ENCODE assay signal across 10 cellular contexts in the genomic region with DNA sequence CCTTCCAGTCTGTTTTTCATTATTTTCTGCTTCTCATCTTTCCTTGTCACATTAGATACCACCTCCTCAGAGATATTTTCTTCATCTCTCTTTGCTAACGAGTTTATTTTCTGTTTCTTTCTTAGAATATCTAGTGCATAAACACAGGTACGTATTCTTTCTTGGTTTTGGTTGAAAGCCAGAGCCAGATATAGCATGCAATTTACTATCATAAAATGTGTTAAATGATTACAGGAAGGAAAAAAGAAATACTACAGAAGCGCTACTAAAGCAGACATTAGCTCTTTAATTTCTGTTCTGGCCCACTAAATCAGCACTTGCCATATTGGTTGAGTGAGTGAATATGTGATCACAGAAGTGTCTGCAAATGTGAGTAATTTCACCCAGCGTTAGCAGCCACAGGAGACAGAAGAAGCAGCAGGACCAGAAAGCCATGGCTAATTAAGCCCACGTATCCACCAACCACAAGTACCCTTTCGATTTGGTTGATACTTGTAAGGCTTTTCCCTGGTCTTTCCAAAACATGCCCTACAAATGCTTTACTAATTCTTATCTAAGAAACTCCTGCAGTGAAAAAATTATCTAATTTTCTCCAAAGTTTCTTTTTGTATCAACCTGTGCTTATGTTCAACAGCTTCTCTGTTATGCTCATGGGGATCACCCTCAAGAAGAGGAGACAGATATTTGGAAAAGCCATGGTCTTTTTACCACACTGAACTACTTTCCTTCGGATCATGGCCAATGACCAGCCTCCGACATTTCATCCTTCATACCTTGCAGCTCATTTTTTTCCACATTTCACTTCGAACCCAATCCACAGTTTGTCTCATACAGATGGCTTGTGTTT. TPM values are rescaled to one million over a fixed set of nuclear protein-coding genes. Genes with fewer than 3 reads are reported as not detected.
DNase-seq lines count a peak whose midpoint lies in the region; ATAC-seq and TF ChIP-seq lines count a peak whose summit lies in the region.
"Had no signal": no experiment of that assay in that cellular context is flagged by ENCODE, and none has a peak within 500 bp of the region (broad histone marks: within the 10 kb centered on the region; RNA-seq: fewer than 3 reads in every experiment).

No MANE protein-coding gene starts in this region.

- H3K4me1 Mint-ChIP-seq in activated B cell treated with CpG ODN at 0.5 μM for 24 hours = peaks cover 62% of the 10 kb centered on the region
- H3K4me1 Mint-ChIP-seq: CD4-positive, alpha-beta memory T cell had no signal

- no peaks in the 10 kb centered on the region for H3K9me3 Mint-ChIP-seq in activated B cell treated with CpG ODN at 0.5 μM for 24 hours

- H3K4me1 ChIP-seq in right lobe of liver = no peaks in the 10 kb centered on the region

- H3K27ac ChIP-seq in right lobe of liver = no peak overlapping the region

- no peaks in the 10 kb centered on the region for H3K9me3 ChIP-seq in right lobe of liver

- POLR2A ChIA-PET in activated B cell treated with CpG ODN at 0.5 μM for 24 hours (lab: Charles Lee) = interaction anchor here (0.8 to 4.3 kb wide), 3 partner anchors 21 to 90 kb away, joined by 3 to 36 read pairs (median 4); a partner anchor contains a TSS

- no peaks in the 10 kb centered on the region for H3K36me3 Mint-ChIP-seq in activated B cell treated with CpG ODN at 0.5 μM for 24 hours (ENCODE audit: low read depth)
- H3K36me3 Mint-ChIP-seq: CD4-positive, alpha-beta memory T cell had no signal

- no peak for TF ChIP-seq CTCF in GM06990 (IDR thresholded peaks at IDR 0.05; ENCODE audit: insufficient read depth, low read length, poor library complexity, severe bottlenecking)
- no peak for TF ChIP-seq CTCF in activated B cell treated with CpG ODN at 0.5 μM for 24 hours (IDR thresholded peaks at IDR 0.05)
- TF ChIP-seq CTCF in right lobe of liver (IDR thresholded peaks at IDR 0.05) = no peak

- H3K27me3 Mint-ChIP-seq in activated B cell treated with CpG ODN at 0.5 μM for 24 hours = no peaks in the 10 kb centered on the region

- no peaks in the 10 kb centered on the region for H3K36me3 ChIP-seq in GM06990 (ENCODE audit: control insufficient read depth, insufficient read depth, low read length)
- H3K36me3 ChIP-seq in right lobe of liver = no peaks in the 10 kb centered on the region

- TF ChIP-seq POLR2A in right lobe of liver (IDR thresholded peaks at IDR 0.05) = no peak

- 50% methylated on average over 9 of the region's 9 CpGs for WGBS in right lobe of liver (ENCODE audit: insufficient coverage, low coverage, low lambda C conversion rate, missing lambda C conversion rate)

- peak overlapping the region; percentile 77 for H3K27ac Mint-ChIP-seq in activated B cell treated with CpG ODN at 0.5 μM for 24 hours

- intact Hi-C loops in activated B cell treated with CpG ODN at 0.5 μM for 24 hours (cut with micrococcal nuclease) = loop anchor here (5.0 kb wide), 1 partner anchor 42 kb away; no protein-coding TSS in a partner anchor
- intact Hi-C loops in right lobe of liver (cut with DNase I) = no loop called here

- H3K4me3 ChIP-seq in GM06990 (replicated peaks; ENCODE audit: low read depth, low read length) = no peak overlapping the region; the same call in 1 of the 2 replicates
- H3K4me3 ChIP-seq in right lobe of liver = no peak overlapping the region

- CTCF ChIA-PET in activated B cell treated with CpG ODN at 0.5 μM for 24 hours (lab: Charles Lee) = interaction anchor here (1.0 to 3.2 kb wide), 3 partner anchors 19 to 21 kb away, joined by 3 to 16 read pairs (median 4); no protein-coding TSS in a partner anchor

- DNase-seq in GM06990 (ENCODE audit: extremely low read depth, insufficient read length) (peak; percentile 66), activated B cell treated with CpG ODN at 0.5 μM for 24 hours (no peak), dedifferentiated amniotic fluid mesenchymal stem cell (ENCODE audit: extremely low spot score) (no peak), right lobe of liver (no peak), NCI-H1105 (lab: John Stamatoyannopoulos, UW) (no peak), NCI-H1105 treated with DMSO at 0.1 percent for 48 hours (lab: John Stamatoyannopoulos, UW) (no peak)
- DNase-seq: CD4-positive, alpha-beta memory T cell; NCI-H510A had no signal

- ATAC-seq in GM19397 (IDR thresholded peaks at IDR 0.05; ENCODE audit: unreplicated experiment) (peak; percentile 36), HG03025 (IDR thresholded peaks at IDR 0.05; ENCODE audit: low FRiP score, unreplicated experiment) (peak; percentile 42), activated B cell treated with CpG ODN at 0.5 μM for 24 hours (ENCODE audit: low read depth) (no peak), right lobe of liver (no peak)

- H3K27me3 ChIP-seq in GM06990 (replicated peaks; ENCODE audit: control insufficient read depth, insufficient read depth, low read length) (no peaks in the 10 kb centered on the region), right lobe of liver (no peaks in the 10 kb centered on the region)

- H3K4me3 Mint-ChIP-seq in activated B cell treated with CpG ODN at 0.5 μM for 24 hours = peak overlapping the region; percentile 13
- H3K4me3 Mint-ChIP-seq: CD4-positive, alpha-beta memory T cell had no signal

RNA-seq across cellular contexts. Expression of a gene that starts 23.1 kb away (rescaled TPM):
- total RNA-seq in activated B cell treated with CpG ODN at 0.5 μM for 24 hours (13.9 and 20.3 TPM in 2 replicates), right lobe of liver (under 1 TPM; 0.13 to 0.93 (median 0.32) TPM)

Comparison
In these comparisons a context has a peak if more than half of its experiments do, and no peak if none do; other contexts are left out.
1. ATAC-seq: peak in GM19397 (single experiment) and HG03025 (single experiment); none in activated B cell treated with CpG ODN at 0.5 μM for 24 hours (single experiment) and right lobe of liver (0 of 4).